Comparison of ENCODE assay signal across 2 cellular contexts in the genomic region with DNA sequence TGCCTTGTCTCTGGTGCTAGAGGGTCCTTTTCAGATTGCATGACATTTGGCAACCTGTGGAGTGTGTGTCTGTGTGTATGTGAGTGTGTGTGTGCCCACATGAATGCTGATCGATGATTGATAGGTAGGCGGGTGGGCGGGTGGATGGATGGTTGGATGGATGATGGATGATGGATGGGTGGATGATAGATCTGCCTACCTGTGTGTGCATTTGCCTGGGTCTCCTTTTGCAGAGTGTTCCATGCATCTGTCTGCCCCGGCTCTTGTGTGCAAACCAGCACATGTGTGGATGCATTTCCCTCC.
TF ChIP-seq lines count a peak whose summit lies in the region.

No MANE protein-coding gene starts in this region.

TF ChIP-seq in GM12878, 131 proteins besides CTCF, POLR2A, EP300 and RAD21 (continues in another document):
- TF ChIP-seq, protein P1, sequence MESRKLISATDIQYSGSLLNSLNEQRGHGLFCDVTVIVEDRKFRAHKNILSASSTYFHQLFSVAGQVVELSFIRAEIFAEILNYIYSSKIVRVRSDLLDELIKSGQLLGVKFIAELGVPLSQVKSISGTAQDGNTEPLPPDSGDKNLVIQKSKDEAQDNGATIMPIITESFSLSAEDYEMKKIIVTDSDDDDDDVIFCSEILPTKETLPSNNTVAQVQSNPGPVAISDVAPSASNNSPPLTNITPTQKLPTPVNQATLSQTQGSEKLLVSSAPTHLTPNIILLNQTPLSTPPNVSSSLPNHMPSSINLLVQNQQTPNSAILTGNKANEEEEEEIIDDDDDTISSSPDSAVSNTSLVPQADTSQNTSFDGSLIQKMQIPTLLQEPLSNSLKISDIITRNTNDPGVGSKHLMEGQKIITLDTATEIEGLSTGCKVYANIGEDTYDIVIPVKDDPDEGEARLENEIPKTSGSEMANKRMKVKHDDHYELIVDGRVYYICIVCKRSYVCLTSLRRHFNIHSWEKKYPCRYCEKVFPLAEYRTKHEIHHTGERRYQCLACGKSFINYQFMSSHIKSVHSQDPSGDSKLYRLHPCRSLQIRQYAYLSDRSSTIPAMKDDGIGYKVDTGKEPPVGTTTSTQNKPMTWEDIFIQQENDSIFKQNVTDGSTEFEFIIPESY (IDR thresholded peaks at IDR 0.05), result no peak
- TF ChIP-seq, protein P2, sequence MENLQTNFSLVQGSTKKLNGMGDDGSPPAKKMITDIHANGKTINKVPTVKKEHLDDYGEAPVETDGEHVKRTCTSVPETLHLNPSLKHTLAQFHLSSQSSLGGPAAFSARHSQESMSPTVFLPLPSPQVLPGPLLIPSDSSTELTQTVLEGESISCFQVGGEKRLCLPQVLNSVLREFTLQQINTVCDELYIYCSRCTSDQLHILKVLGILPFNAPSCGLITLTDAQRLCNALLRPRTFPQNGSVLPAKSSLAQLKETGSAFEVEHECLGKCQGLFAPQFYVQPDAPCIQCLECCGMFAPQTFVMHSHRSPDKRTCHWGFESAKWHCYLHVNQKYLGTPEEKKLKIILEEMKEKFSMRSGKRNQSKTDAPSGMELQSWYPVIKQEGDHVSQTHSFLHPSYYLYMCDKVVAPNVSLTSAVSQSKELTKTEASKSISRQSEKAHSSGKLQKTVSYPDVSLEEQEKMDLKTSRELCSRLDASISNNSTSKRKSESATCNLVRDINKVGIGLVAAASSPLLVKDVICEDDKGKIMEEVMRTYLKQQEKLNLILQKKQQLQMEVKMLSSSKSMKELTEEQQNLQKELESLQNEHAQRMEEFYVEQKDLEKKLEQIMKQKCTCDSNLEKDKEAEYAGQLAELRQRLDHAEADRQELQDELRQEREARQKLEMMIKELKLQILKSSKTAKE (IDR thresholded peaks at IDR 0.05; ENCODE audit: low read depth, poor library complexity, severe bottlenecking), result no peak
- no peak for TF ChIP-seq STAT3 (IDR thresholded peaks at IDR 0.05; ENCODE audit: low read depth, low read length)
- TF ChIP-seq SMC3 (IDR thresholded peaks at IDR 0.05; ENCODE audit: borderline replicate concordance, low read length), result no peak
- no peak for TF ChIP-seq NR2C2 (IDR thresholded peaks at IDR 0.05; ENCODE audit: borderline replicate concordance, control insufficient read depth, insufficient read length, low read depth)
- TF ChIP-seq, protein P3, sequence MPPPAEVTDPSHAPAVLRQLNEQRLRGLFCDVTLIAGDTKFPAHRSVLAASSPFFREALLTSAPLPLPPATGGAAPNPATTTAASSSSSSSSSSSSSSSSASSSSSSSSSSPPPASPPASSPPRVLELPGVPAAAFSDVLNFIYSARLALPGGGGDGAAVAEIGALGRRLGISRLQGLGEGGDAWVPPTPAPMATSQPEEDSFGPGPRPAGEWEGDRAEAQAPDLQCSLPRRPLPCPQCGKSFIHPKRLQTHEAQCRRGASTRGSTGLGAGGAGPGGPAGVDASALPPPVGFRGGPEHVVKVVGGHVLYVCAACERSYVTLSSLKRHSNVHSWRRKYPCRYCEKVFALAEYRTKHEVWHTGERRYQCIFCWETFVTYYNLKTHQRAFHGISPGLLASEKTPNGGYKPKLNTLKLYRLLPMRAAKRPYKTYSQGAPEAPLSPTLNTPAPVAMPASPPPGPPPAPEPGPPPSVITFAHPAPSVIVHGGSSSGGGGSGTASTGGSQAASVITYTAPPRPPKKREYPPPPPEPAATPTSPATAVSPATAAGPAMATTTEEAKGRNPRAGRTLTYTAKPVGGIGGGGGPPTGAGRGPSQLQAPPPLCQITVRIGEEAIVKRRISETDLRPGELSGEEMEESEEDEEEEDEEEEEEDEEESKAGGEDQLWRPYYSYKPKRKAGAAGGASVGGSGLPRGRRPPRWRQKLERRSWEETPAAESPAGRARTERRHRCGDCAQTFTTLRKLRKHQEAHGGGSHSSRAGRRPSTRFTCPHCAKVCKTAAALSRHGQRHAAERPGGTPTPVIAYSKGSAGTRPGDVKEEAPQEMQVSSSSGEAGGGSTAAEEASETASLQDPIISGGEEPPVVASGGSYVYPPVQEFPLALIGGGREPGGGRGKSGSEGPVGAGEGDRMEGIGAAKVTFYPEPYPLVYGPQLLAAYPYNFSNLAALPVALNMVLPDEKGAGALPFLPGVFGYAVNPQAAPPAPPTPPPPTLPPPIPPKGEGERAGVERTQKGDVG (CRISPR knock-in tag; IDR thresholded peaks at IDR 0.05), result no peak
- no peak for TF ChIP-seq TCF12 (IDR thresholded peaks at IDR 0.05; ENCODE audit: low read depth, low read length)
- TF ChIP-seq SREBF2 (IDR thresholded peaks at IDR 0.05; ENCODE audit: low read length), result no peak
- TF ChIP-seq, protein P4, sequence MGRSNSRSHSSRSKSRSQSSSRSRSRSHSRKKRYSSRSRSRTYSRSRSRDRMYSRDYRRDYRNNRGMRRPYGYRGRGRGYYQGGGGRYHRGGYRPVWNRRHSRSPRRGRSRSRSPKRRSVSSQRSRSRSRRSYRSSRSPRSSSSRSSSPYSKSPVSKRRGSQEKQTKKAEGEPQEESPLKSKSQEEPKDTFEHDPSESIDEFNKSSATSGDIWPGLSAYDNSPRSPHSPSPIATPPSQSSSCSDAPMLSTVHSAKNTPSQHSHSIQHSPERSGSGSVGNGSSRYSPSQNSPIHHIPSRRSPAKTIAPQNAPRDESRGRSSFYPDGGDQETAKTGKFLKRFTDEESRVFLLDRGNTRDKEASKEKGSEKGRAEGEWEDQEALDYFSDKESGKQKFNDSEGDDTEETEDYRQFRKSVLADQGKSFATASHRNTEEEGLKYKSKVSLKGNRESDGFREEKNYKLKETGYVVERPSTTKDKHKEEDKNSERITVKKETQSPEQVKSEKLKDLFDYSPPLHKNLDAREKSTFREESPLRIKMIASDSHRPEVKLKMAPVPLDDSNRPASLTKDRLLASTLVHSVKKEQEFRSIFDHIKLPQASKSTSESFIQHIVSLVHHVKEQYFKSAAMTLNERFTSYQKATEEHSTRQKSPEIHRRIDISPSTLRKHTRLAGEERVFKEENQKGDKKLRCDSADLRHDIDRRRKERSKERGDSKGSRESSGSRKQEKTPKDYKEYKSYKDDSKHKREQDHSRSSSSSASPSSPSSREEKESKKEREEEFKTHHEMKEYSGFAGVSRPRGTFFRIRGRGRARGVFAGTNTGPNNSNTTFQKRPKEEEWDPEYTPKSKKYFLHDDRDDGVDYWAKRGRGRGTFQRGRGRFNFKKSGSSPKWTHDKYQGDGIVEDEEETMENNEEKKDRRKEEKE (IDR thresholded peaks at IDR 0.05), result no peak
- TF ChIP-seq, protein P5, sequence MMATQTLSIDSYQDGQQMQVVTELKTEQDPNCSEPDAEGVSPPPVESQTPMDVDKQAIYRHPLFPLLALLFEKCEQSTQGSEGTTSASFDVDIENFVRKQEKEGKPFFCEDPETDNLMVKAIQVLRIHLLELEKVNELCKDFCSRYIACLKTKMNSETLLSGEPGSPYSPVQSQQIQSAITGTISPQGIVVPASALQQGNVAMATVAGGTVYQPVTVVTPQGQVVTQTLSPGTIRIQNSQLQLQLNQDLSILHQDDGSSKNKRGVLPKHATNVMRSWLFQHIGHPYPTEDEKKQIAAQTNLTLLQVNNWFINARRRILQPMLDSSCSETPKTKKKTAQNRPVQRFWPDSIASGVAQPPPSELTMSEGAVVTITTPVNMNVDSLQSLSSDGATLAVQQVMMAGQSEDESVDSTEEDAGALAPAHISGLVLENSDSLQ (IDR thresholded peaks at IDR 0.05), result no peak
- no peak for TF ChIP-seq SMARCA5 (IDR thresholded peaks at IDR 0.05)
- no peak for TF ChIP-seq BMI1 (IDR thresholded peaks at IDR 0.05; ENCODE audit: borderline replicate concordance)

TF ChIP-seq in neural cell, 6 proteins besides CTCF, POLR2A, EP300 and RAD21:
- TF ChIP-seq, protein P6, sequence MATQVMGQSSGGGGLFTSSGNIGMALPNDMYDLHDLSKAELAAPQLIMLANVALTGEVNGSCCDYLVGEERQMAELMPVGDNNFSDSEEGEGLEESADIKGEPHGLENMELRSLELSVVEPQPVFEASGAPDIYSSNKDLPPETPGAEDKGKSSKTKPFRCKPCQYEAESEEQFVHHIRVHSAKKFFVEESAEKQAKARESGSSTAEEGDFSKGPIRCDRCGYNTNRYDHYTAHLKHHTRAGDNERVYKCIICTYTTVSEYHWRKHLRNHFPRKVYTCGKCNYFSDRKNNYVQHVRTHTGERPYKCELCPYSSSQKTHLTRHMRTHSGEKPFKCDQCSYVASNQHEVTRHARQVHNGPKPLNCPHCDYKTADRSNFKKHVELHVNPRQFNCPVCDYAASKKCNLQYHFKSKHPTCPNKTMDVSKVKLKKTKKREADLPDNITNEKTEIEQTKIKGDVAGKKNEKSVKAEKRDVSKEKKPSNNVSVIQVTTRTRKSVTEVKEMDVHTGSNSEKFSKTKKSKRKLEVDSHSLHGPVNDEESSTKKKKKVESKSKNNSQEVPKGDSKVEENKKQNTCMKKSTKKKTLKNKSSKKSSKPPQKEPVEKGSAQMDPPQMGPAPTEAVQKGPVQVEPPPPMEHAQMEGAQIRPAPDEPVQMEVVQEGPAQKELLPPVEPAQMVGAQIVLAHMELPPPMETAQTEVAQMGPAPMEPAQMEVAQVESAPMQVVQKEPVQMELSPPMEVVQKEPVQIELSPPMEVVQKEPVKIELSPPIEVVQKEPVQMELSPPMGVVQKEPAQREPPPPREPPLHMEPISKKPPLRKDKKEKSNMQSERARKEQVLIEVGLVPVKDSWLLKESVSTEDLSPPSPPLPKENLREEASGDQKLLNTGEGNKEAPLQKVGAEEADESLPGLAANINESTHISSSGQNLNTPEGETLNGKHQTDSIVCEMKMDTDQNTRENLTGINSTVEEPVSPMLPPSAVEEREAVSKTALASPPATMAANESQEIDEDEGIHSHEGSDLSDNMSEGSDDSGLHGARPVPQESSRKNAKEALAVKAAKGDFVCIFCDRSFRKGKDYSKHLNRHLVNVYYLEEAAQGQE (IDR thresholded peaks at IDR 0.05; ENCODE audit: borderline replicate concordance), result no peak
- TF ChIP-seq TAF1 (IDR thresholded peaks at IDR 0.05; ENCODE audit: low read depth) (no peak), POLR2AphosphoS5 (IDR thresholded peaks at IDR 0.05) (no peak), EZH2 (IDR thresholded peaks at IDR 0.05; ENCODE audit: borderline replicate concordance, insufficient read depth, low read length, poor library complexity, severe bottlenecking) (no peak), MXI1 (conservative IDR thresholded peaks at IDR 0.05; ENCODE audit: poor library complexity, severe bottlenecking) (no peak), SMC3 (conservative IDR thresholded peaks at IDR 0.05; ENCODE audit: poor library complexity) (no peak)
TF ChIP-seq in neural cell: peak in this region for 0.
